In the genomic region with DNA sequence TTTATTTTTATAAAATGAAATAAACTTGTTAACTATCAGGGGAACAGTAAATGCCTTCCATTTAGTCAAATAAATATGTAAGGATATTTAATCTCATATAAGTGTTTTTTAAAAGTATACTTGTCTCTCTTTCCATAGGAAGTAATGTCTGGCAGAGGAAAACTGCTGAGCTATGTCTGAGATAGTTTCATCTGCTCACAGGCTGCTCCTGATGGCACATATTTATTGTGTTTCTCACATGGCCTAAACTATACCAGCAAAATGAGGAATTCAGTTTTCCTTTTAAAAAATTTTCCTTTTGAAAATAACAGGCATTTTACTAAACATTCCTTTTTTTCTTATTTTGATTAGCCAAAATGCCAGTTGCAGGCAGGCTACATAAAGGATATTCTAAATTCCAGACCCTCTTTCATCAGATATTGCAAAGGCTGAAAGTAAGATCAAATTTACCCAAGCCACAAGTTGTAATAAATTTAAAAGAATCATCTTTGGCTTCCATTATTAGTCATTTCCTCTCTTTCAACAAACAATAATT, we compare ENCODE assay signal across 2 cellular contexts.
TF ChIP-seq lines count a peak whose summit lies in the region.

No MANE protein-coding gene starts in this region.

TF ChIP-seq in IMR-90, 13 proteins besides CTCF, POLR2A, EP300 and RAD21:
- no peak for TF ChIP-seq FOS (IDR thresholded peaks at IDR 0.05; ENCODE audit: low read depth, low read length)
- TF ChIP-seq MAFK (IDR thresholded peaks at IDR 0.05; ENCODE audit: low read depth, low read length) = no peak
- no peak for TF ChIP-seq RCOR1 (IDR thresholded peaks at IDR 0.05; ENCODE audit: insufficient replicate concordance, low read length)
- no peak for TF ChIP-seq CHD1 (IDR thresholded peaks at IDR 0.05; ENCODE audit: low read depth, low read length)
- no peak for TF ChIP-seq NFE2L2 (IDR thresholded peaks at IDR 0.05; ENCODE audit: low read depth, low read length)
- TF ChIP-seq, protein P1, sequence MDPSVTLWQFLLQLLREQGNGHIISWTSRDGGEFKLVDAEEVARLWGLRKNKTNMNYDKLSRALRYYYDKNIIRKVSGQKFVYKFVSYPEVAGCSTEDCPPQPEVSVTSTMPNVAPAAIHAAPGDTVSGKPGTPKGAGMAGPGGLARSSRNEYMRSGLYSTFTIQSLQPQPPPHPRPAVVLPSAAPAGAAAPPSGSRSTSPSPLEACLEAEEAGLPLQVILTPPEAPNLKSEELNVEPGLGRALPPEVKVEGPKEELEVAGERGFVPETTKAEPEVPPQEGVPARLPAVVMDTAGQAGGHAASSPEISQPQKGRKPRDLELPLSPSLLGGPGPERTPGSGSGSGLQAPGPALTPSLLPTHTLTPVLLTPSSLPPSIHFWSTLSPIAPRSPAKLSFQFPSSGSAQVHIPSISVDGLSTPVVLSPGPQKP (IDR thresholded peaks at IDR 0.05; ENCODE audit: borderline replicate concordance, low read depth, low read length) = no peak
- no peak for TF ChIP-seq BHLHE40 (IDR thresholded peaks at IDR 0.05; ENCODE audit: low read depth, low read length)
TF ChIP-seq in IMR-90: peak in this region for 0.

TF ChIP-seq in endothelial cell of umbilical vein, 7 proteins besides CTCF, POLR2A, EP300 and RAD21:
- TF ChIP-seq EZH2 (IDR thresholded peaks at IDR 0.05; ENCODE audit: borderline replicate concordance, low read depth, low read length, severe bottlenecking) (no peak), JUN (IDR thresholded peaks at IDR 0.05; ENCODE audit: borderline replicate concordance, insufficient read depth, insufficient read length, low read depth) (no peak), GATA2 (IDR thresholded peaks at IDR 0.05; ENCODE audit: insufficient read depth, insufficient read length, low read depth, low read length) (no peak)
- TF ChIP-seq, protein P2, sequence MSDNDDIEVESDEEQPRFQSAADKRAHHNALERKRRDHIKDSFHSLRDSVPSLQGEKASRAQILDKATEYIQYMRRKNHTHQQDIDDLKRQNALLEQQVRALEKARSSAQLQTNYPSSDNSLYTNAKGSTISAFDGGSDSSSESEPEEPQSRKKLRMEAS (IDR thresholded peaks at IDR 0.05; ENCODE audit: insufficient read depth, insufficient read length) = no peak
TF ChIP-seq in endothelial cell of umbilical vein: peak in this region for 0.
